In the genomic region with DNA sequence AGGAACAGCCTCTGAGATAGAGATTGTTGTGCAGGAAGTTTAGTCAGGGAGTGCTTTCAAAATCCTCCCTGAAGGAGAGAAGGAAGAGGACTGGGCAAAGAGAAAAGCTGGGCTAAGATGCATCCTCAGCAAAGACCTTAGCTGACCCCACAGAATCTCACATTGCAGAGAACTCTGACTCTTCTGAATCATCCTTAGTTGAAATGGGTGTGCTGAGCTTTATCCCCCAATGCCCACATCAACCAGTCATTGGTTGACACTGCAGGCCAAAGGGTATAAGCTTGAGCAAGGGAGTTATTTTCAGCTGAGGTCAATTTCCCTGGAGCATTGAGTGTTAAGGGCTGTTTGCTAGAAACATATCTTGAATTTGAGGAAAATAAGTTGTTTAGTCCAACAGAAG, we compare ENCODE assay signal across 18 cellular contexts.
A peak's percentile ranks its signal among the peaks of the same experiment; 100 is the strongest.
DNase-seq lines count a peak whose midpoint lies in the region; ATAC-seq, FAIRE-seq and TF ChIP-seq lines count a peak whose summit lies in the region.
"Had no signal": no experiment of that assay in that cellular context is flagged by ENCODE, and none has a peak within 500 bp of the region (broad histone marks: within the 10 kb centered on the region; RNA-seq: fewer than 3 reads in every experiment).

No MANE protein-coding gene starts in this region.

- no peak overlapping the region for H2BK5ac ChIP-seq in mesenchymal stem cell (ENCODE audit: low read depth, low read length, poor library complexity, severe bottlenecking)

- H3K9ac ChIP-seq in adipocyte (ENCODE audit: low read length) (peak overlapping the region; percentile 78), mesenchymal stem cell (ENCODE audit: low read length) (peak overlapping the region; percentile 74)

- no peak overlapping the region for H2BK12ac ChIP-seq in mesenchymal stem cell (ENCODE audit: low read length in 2 of 2)

- H3K18ac ChIP-seq in mesenchymal stem cell (ENCODE audit: low read depth in 1 of 2, low read length in 2 of 2), result no peak overlapping the region

- H3K36me3 Mint-ChIP-seq in activated T-cell treated with anti-CD3 and anti-CD28 coated beads, Interleukin-2, amount 50 U/mL, for 24 hours (ENCODE audit: low read depth), result no peaks in the 10 kb centered on the region

- H3K27me3 ChIP-seq in right atrium auricular region (no peaks in the 10 kb centered on the region), adipocyte (replicated peaks; ENCODE audit: control insufficient read depth, insufficient read depth, low read length) (no peaks in the 10 kb centered on the region), mesenchymal stem cell (ENCODE audit: control insufficient read depth in 1 of 2, insufficient read depth in 1 of 2, low read length in 2 of 2) (no peaks in the 10 kb centered on the region)

- H4K91ac ChIP-seq in mesenchymal stem cell (ENCODE audit: low read length), result no peak overlapping the region

- H3K36me3 ChIP-seq in right atrium auricular region (no peaks in the 10 kb centered on the region), adipocyte (ENCODE audit: control insufficient read depth, insufficient read depth, low read length, severe bottlenecking) (no peaks in the 10 kb centered on the region), mesenchymal stem cell (ENCODE audit: control insufficient read depth in 1 of 2, insufficient read depth in 2 of 2, low read depth in 1 of 2, low read length in 2 of 2) (no peaks in the 10 kb centered on the region)

- no peaks in the 10 kb centered on the region for H3K79me1 ChIP-seq in mesenchymal stem cell (replicated peaks; ENCODE audit: low read length, poor library complexity, severe bottlenecking)

- H3K9me3 Mint-ChIP-seq in activated T-cell treated with anti-CD3 and anti-CD28 coated beads, Interleukin-2, amount 50 U/mL, for 24 hours, result peaks cover 13% of the 10 kb centered on the region

- intact Hi-C loops in Right ventricle myocardium superior (cut with DNase I), result no loop called here

- no peaks in the 10 kb centered on the region for H3K4me1 Mint-ChIP-seq in activated T-cell treated with anti-CD3 and anti-CD28 coated beads, Interleukin-2, amount 50 U/mL, for 24 hours (ENCODE audit: low read depth)
- H3K4me1 Mint-ChIP-seq: H9 had no signal

- no peak for FAIRE-seq in HTR-8/SVneo (lab: Jason Lieb, UNC)

- no peak overlapping the region for H2BK15ac ChIP-seq in mesenchymal stem cell (ENCODE audit: low read depth, poor library complexity, severe bottlenecking)

- H3K4me1 ChIP-seq in right atrium auricular region (no peaks in the 10 kb centered on the region), adipocyte (ENCODE audit: control insufficient read depth, insufficient read depth, low read length) (peaks cover 44% of the 10 kb centered on the region), mesenchymal stem cell (ENCODE audit: control insufficient read depth, insufficient read depth, low read depth, low read length) (no peaks in the 10 kb centered on the region)

- H3K27ac ChIP-seq in right atrium auricular region, result no peak overlapping the region
- H3K27ac ChIP-seq in mesenchymal stem cell (ENCODE audit: low read length, poor library complexity, severe bottlenecking), result no peak overlapping the region
- H3K27ac ChIP-seq: HL-60 had no signal

- no peak overlapping the region for H2BK120ac ChIP-seq in mesenchymal stem cell (ENCODE audit: low read depth, low read length)

- no peak overlapping the region for H3K14ac ChIP-seq in mesenchymal stem cell (ENCODE audit: low read length in 2 of 2)

- H4K8ac ChIP-seq in mesenchymal stem cell (ENCODE audit: low read length), result no peak overlapping the region

- no peak for TF ChIP-seq CTCF in right atrium auricular region (IDR thresholded peaks at IDR 0.05)

- no peak overlapping the region for H3K23ac ChIP-seq in mesenchymal stem cell (ENCODE audit: low read length in 2 of 2)

- no peak overlapping the region for H3K4me3 ChIP-seq in right atrium auricular region
- peak overlapping the region; percentile 44 for H3K4me3 ChIP-seq in adipocyte (ENCODE audit: low read length)
- peak overlapping the region in 1 of 2 experiments; percentile 62 for H3K4me3 ChIP-seq in mesenchymal stem cell (ENCODE audit: insufficient read depth in 1 of 2, low read depth in 1 of 2, low read length in 2 of 2)

- ATAC-seq in Right ventricle myocardium superior (ENCODE audit: poor library complexity), result peak; percentile 64

- no peak overlapping the region for H3K4me2 ChIP-seq in mesenchymal stem cell (ENCODE audit: low read length, poor library complexity, severe bottlenecking)

- no peak overlapping the region for H3K4ac ChIP-seq in mesenchymal stem cell (ENCODE audit: low read depth in 1 of 2, low read length in 2 of 2)

- H3K27ac Mint-ChIP-seq in activated T-cell treated with anti-CD3 and anti-CD28 coated beads, Interleukin-2, amount 50 U/mL, for 24 hours, result no peak overlapping the region
- H3K27ac Mint-ChIP-seq: CD4-positive, alpha-beta T cell; H9 had no signal

- H3K9me3 ChIP-seq in right atrium auricular region, result no peaks in the 10 kb centered on the region
- no peaks in the 10 kb centered on the region for H3K9me3 ChIP-seq in adipocyte (ENCODE audit: control insufficient read depth, low read length)
- no peaks in the 10 kb centered on the region for H3K9me3 ChIP-seq in mesenchymal stem cell (ENCODE audit: control insufficient read depth, low read length)

- H3K27me3 Mint-ChIP-seq in activated T-cell treated with anti-CD3 and anti-CD28 coated beads, Interleukin-2, amount 50 U/mL, for 24 hours, result no peaks in the 10 kb centered on the region
- H3K27me3 Mint-ChIP-seq: CD4-positive, alpha-beta T cell had no signal

- no peak overlapping the region for H2AFZ ChIP-seq in mesenchymal stem cell (ENCODE audit: low read depth, low read length)

- H3K4me3 Mint-ChIP-seq in activated T-cell treated with anti-CD3 and anti-CD28 coated beads, Interleukin-2, amount 50 U/mL, for 24 hours, result no peak overlapping the region
- H3K4me3 Mint-ChIP-seq: CD4-positive, alpha-beta T cell; H9 had no signal

- H2AK5ac ChIP-seq in mesenchymal stem cell (ENCODE audit: low read length, severe bottlenecking), result no peak overlapping the region

- no peak for DNase-seq in Right ventricle myocardium superior
- no peak for DNase-seq in right atrium auricular region (ENCODE audit: low spot score)
- no peak for DNase-seq in adipocyte (ENCODE audit: low read depth)
- no peak for DNase-seq in mesenchymal stem cell
- peak; percentile 87 for DNase-seq in stromal cell of bone marrow (ENCODE audit: low read depth)
- no peak for DNase-seq in activated T-cell treated with anti-CD3 and anti-CD28 coated beads, Interleukin-2, amount 50 U/mL, for 24 hours
- no peak for DNase-seq in HTR-8/SVneo (ENCODE audit: insufficient read length, low spot score)
- DNase-seq in NCI-H2029 (lab: John Stamatoyannopoulos, UW), result no peak
- DNase-seq: 8988T; AML-193; C1 segment of cervical spinal cord; Calu3; CD4-positive, alpha-beta T cell; DMS 273 treated with DMSO at 0.1 percent for 48 hours; GOT3; H9; IMR-90 had no signal
